Comparison of ENCODE assay signal across 9 cellular contexts in genomic region chr16:85759631-85760419, GRCh38. TPM values are rescaled to one million over a fixed set of nuclear protein-coding genes. Genes with fewer than 3 reads are reported as not detected.
DNase-seq lines count a peak whose midpoint lies in the region; ATAC-seq and TF ChIP-seq lines count a peak whose summit lies in the region.
"Had no signal": no experiment of that assay in that cellular context is flagged by ENCODE, and none has a peak within 500 bp of the region (broad histone marks: within the 10 kb centered on the region; RNA-seq: fewer than 3 reads in every experiment).

No MANE protein-coding gene starts in this region.

- DNase-seq in A673 (ENCODE audit: low spot score) (no peak), RPMI8226 (peak; percentile 60), fibroblast of the aortic adventitia (ENCODE audit: low read depth) (no peak), type B pancreatic cell (ENCODE audit: extremely low spot score, unreplicated experiment) (no peak), tibial artery (no peak), posterior cingulate gyrus (no peak)

- H3K9me3 ChIP-seq in A673 (ENCODE audit: low read depth, low read length, poor library complexity, severe bottlenecking): no peaks in the 10 kb centered on the region
- no peaks in the 10 kb centered on the region for H3K9me3 ChIP-seq in tibial artery

- no peaks in the 10 kb centered on the region for H3K4me1 Mint-ChIP-seq in type B pancreatic cell (ENCODE audit: unreplicated experiment)

- H3K27me3 ChIP-seq in A673 (replicated peaks; ENCODE audit: insufficient read depth, low read depth, low read length, poor library complexity) (no peaks in the 10 kb centered on the region), tibial artery (peaks cover 0 to 38% of the 10 kb centered on the region in 2 donors)

- TF ChIP-seq CTCF in A673 (conservative IDR thresholded peaks at IDR 0.05; ENCODE audit: low read depth, low read length) (peak; percentile 57), GM12875 (IDR thresholded peaks at IDR 0.05; ENCODE audit: borderline replicate concordance, insufficient read depth, low read depth, low read length) (peak; percentile 87), fibroblast of the aortic adventitia (IDR thresholded peaks at IDR 0.05; ENCODE audit: insufficient read depth, low read length) (peak; percentile 35), type B pancreatic cell (conservative IDR thresholded peaks at IDR 0.05) (peak; percentile 45), tibial artery (IDR thresholded peaks at IDR 0.05) (no peak)

- H3K4me1 ChIP-seq in A673 (ENCODE audit: insufficient read depth, low read length, poor library complexity, severe bottlenecking) (peaks cover 19% of the 10 kb centered on the region), tibial artery (no peaks in the 10 kb centered on the region)

- no peak overlapping the region for H3K4me3 Mint-ChIP-seq in type B pancreatic cell

- POLR2A ChIA-PET in A673 (lab: Charles Lee; ENCODE audit: low non-redundant PET): interaction anchor here (0.7 kb wide), 1 partner anchor 184 kb away, joined by 3 read pairs; no protein-coding TSS in a partner anchor

- BruUV-seq in A673 (replicated peaks; lab: Mats Ljungman, UMichigan): no TSS peak

- peaks cover 34% of the 10 kb centered on the region for H3K27me3 Mint-ChIP-seq in type B pancreatic cell

- H3K36me3 ChIP-seq in A673 (ENCODE audit: insufficient read depth, low read length, poor library complexity, severe bottlenecking) (no peaks in the 10 kb centered on the region), tibial artery (no peaks in the 10 kb centered on the region)

- no peak overlapping the region for H3K27ac ChIP-seq in A673 (ENCODE audit: low read depth, low read length, poor library complexity, severe bottlenecking)
- H3K27ac ChIP-seq in tibial artery: no peak overlapping the region

- ATAC-seq in HG03097 (IDR thresholded peaks at IDR 0.05; ENCODE audit: low FRiP score, unreplicated experiment): no peak
- ATAC-seq: activated naive CD4-positive, alpha-beta T cell treated with anti-CD3 and anti-CD28 coated beads, Interleukin-2, amount 50 U/mL, for 72 hours had no signal

- H3K4me3 ChIP-seq in A673 (ENCODE audit: low read depth, low read length, poor library complexity, severe bottlenecking) (no peak overlapping the region), GM12875 (ENCODE audit: low read depth, low read length) (no peak overlapping the region), fibroblast of the aortic adventitia (ENCODE audit: low read depth, low read length) (no peak overlapping the region), tibial artery (no peak overlapping the region)

- CTCF ChIA-PET in A673 (lab: Charles Lee): no interaction called here

- no peaks in the 10 kb centered on the region for H3K36me3 Mint-ChIP-seq in type B pancreatic cell
- H3K36me3 Mint-ChIP-seq: activated naive CD4-positive, alpha-beta T cell treated with anti-CD3 and anti-CD28 coated beads, Interleukin-2, amount 50 U/mL, for 72 hours had no signal

- no peak overlapping the region for H3K27ac Mint-ChIP-seq in type B pancreatic cell
- H3K27ac Mint-ChIP-seq: activated naive CD4-positive, alpha-beta T cell treated with anti-CD3 and anti-CD28 coated beads, Interleukin-2, amount 50 U/mL, for 72 hours had no signal

- no peaks in the 10 kb centered on the region for H3K9me3 Mint-ChIP-seq in type B pancreatic cell
- H3K9me3 Mint-ChIP-seq: activated naive CD4-positive, alpha-beta T cell treated with anti-CD3 and anti-CD28 coated beads, Interleukin-2, amount 50 U/mL, for 72 hours had no signal

- intact Hi-C loops in A673 (cut with micrococcal nuclease; ENCODE audit: unreplicated experiment): no loop called here
- intact Hi-C loops in tibial artery (cut with DNase I; ENCODE audit: low total_unique reads): no loop called here
- intact Hi-C loops in posterior cingulate gyrus (cut with DNase I): no loop called here

RNA-seq across cellular contexts. Expression of gene C16orf74, which starts 8.9 kb away (rescaled TPM):
- 3.8 and 5.9 TPM in 2 replicates for total RNA-seq in A673 (2021)
- 0.81 and 12.0 TPM in 2 replicates for total RNA-seq in fibroblast of the aortic adventitia (ENCODE audit: low replicate concordance)
- total RNA-seq in type B pancreatic cell (ENCODE audit: low replicate concordance): 3.1 and 4.9 TPM in 2 replicates

RNA-seq across cellular contexts. Expression of gene EMC8, which starts 39.5 kb away (rescaled TPM):
- 53.1 and 62.7 TPM in 2 replicates for total RNA-seq in A673 (2021)
- total RNA-seq in fibroblast of the aortic adventitia (ENCODE audit: low replicate concordance): 18.6 and 23.8 TPM in 2 replicates
- 34.8 and 41.4 TPM in 2 replicates for total RNA-seq in type B pancreatic cell (ENCODE audit: low replicate concordance)

RNA-seq across cellular contexts. Expression of gene COX4I1, which starts 39.7 kb away (rescaled TPM):
- 554 and 575 TPM in 2 replicates for total RNA-seq in A673 (2021)
- 348 and 421 TPM in 2 replicates for total RNA-seq in fibroblast of the aortic adventitia (ENCODE audit: low replicate concordance)
- 524 and 674 TPM in 2 replicates for total RNA-seq in type B pancreatic cell (ENCODE audit: low replicate concordance)

Comparison
In these comparisons a context has a peak if more than half of its experiments do, and no peak if none do; other contexts are left out.
1. CTCF ChIP-seq: peak in A673 (single experiment), GM12875 (single experiment), fibroblast of the aortic adventitia (single experiment) and type B pancreatic cell (single experiment); none in tibial artery (0 of 2).